18 cellular contexts compared by ENCODE assay signal in genomic region chr4:48237996-48238645, GRCh38. TPM values are rescaled to one million over a fixed set of nuclear protein-coding genes. Genes with fewer than 3 reads are reported as not detected.
DNase-seq lines count a peak whose midpoint lies in the region; ATAC-seq, FAIRE-seq and TF ChIP-seq lines count a peak whose summit lies in the region.
"Had no signal": no experiment of that assay in that cellular context is flagged by ENCODE, and none has a peak within 500 bp of the region (broad histone marks: within the 10 kb centered on the region; RNA-seq: fewer than 3 reads in every experiment).

No MANE protein-coding gene starts in this region.

- intact Hi-C loops in activated CD4-positive, alpha-beta T cell treated with anti-CD3 and anti-CD28 coated beads, Interleukin-2, amount 10 ng/mL, durations not matched to agents 24 days and 14 days (cut with micrococcal nuclease) = no loop called here

- TF ChIP-seq CTCF in A549 (IDR thresholded peaks at IDR 0.05) (no peak), VCaP (conservative IDR thresholded peaks at IDR 0.05) (no peak)

- POLR2A ChIA-PET in A549 (lab: Yijun Ruan, JAX) = no interaction called here
- POLR2A ChIA-PET in T-cell (lab: Charles Lee) = no interaction called here

- H3K27me3 Mint-ChIP-seq in T-cell = no peaks in the 10 kb centered on the region
- peaks cover 3% of the 10 kb centered on the region for H3K27me3 Mint-ChIP-seq in activated CD4-positive, alpha-beta T cell treated with anti-CD3 and anti-CD28 coated beads, Interleukin-2, amount 10 ng/mL, durations not matched to agents 24 days and 14 days
- H3K27me3 Mint-ChIP-seq: activated naive CD4-positive, alpha-beta T cell treated with anti-CD3 and anti-CD28 coated beads, Interleukin-2, amount 50 U/mL, for 24 hours; stimulated activated memory B cell treated with anti-CD40 and anti-IgM and Interleukin-4, amounts not matched to agents 10 μg/mL and 1 μg/mL and 100 μg/mL, for 72 hours had no signal

- TF ChIP-seq RAD21 in A549 (conservative IDR thresholded peaks at IDR 0.05 in 1 of 2, IDR thresholded peaks at IDR 0.05 in 1 of 2) = no peak

- CTCF ChIA-PET in A549 (lab: Yijun Ruan, JAX) (no interaction called here), T-cell (lab: Charles Lee) (interaction anchor here (0.5 to 0.8 kb wide), 2 partner anchors 21 to 25 kb away, joined by 3 to 5 read pairs; no protein-coding TSS in a partner anchor)

- ATAC-seq in A549 = no peak
- no peak for ATAC-seq in T-cell (replicated peaks in 1 of 4)
- no peak for ATAC-seq in HG02759 (IDR thresholded peaks at IDR 0.05; ENCODE audit: unreplicated experiment)
- ATAC-seq: stimulated activated memory B cell treated with anti-CD40 and anti-IgM and Interleukin-4, amounts not matched to agents 10 μg/mL and 1 μg/mL and 100 μg/mL, for 72 hours had no signal

- H3K36me3 Mint-ChIP-seq in T-cell = no peaks in the 10 kb centered on the region
- no peaks in the 10 kb centered on the region for H3K36me3 Mint-ChIP-seq in activated CD4-positive, alpha-beta T cell treated with anti-CD3 and anti-CD28 coated beads, Interleukin-2, amount 10 ng/mL, durations not matched to agents 24 days and 14 days (ENCODE audit: low read depth)

- no peak overlapping the region for H3K4me3 Mint-ChIP-seq in T-cell
- H3K4me3 Mint-ChIP-seq in activated CD4-positive, alpha-beta T cell treated with anti-CD3 and anti-CD28 coated beads, Interleukin-2, amount 10 ng/mL, durations not matched to agents 24 days and 14 days = no peak overlapping the region
- H3K4me3 Mint-ChIP-seq: activated naive CD4-positive, alpha-beta T cell treated with anti-CD3 and anti-CD28 coated beads, Interleukin-2, amount 50 U/mL, for 24 hours; central memory CD8-positive, alpha-beta T cell; stimulated activated memory B cell treated with anti-CD40 and anti-IgM and Interleukin-4, amounts not matched to agents 10 μg/mL and 1 μg/mL and 100 μg/mL, for 72 hours had no signal

- H3K27ac ChIP-seq in A549 = no peak overlapping the region
- peak overlapping the region; percentile 21; the same call in 1 of the 2 replicates for H3K27ac ChIP-seq in VCaP

- no peak overlapping the region for H3K27ac Mint-ChIP-seq in T-cell
- no peak overlapping the region for H3K27ac Mint-ChIP-seq in activated CD4-positive, alpha-beta T cell treated with anti-CD3 and anti-CD28 coated beads, Interleukin-2, amount 10 ng/mL, durations not matched to agents 24 days and 14 days
- H3K27ac Mint-ChIP-seq: activated naive CD4-positive, alpha-beta T cell treated with anti-CD3 and anti-CD28 coated beads, Interleukin-2, amount 50 U/mL, for 24 hours; stimulated activated memory B cell treated with anti-CD40 and anti-IgM and Interleukin-4, amounts not matched to agents 10 μg/mL and 1 μg/mL and 100 μg/mL, for 72 hours had no signal

- H3K4me3 ChIP-seq in A549 = no peak overlapping the region

- TF ChIP-seq EP300 in A549 (IDR thresholded peaks at IDR 0.05) = no peak

- 33% methylated on average over 4 of the region's 4 CpGs for WGBS in A549 (ENCODE audit: missing lambda C conversion rate)

- peaks cover 10 to 14% (median 13%) of the 10 kb centered on the region in 3 donors for H3K4me1 Mint-ChIP-seq in T-cell
- peaks cover 3% of the 10 kb centered on the region for H3K4me1 Mint-ChIP-seq in activated CD4-positive, alpha-beta T cell treated with anti-CD3 and anti-CD28 coated beads, Interleukin-2, amount 10 ng/mL, durations not matched to agents 24 days and 14 days
- H3K4me1 Mint-ChIP-seq: central memory CD8-positive, alpha-beta T cell had no signal

- peak in 1 of 2 experiments; percentile 12 for DNase-seq in A549 (ENCODE audit: low read depth in 1 of 2, low spot score in 1 of 2)
- peak; percentile 19 for DNase-seq in HT1080 (ENCODE audit: low read depth)
- DNase-seq in glomerular visceral epithelial cell (ENCODE audit: extremely low spot score) = peak; percentile 26
- no peak for DNase-seq in T-cell
- no peak for DNase-seq in activated gamma-delta T cell (lab: John Stamatoyannopoulos, UW)
- no peak for DNase-seq in activated CD4-positive, alpha-beta T cell treated with anti-CD3 and anti-CD28 coated beads, Interleukin-2, amount 10 ng/mL, durations not matched to agents 24 days and 14 days
- DNase-seq: DMS79; NCI-H1105; NCI-H524 treated with DMSO at 0.1 percent for 48 hours; retina; SHP77 treated with DMSO at 0.1 percent for 48 hours; stimulated activated CD4-positive, alpha-beta T cell treated with anti-CD3 and anti-CD28 coated beads, Interleukin-4, amount 100 ng/mL, for 24 hours had no signal

- 0 out of 3 replicates have a peak, but pooled peaks cover 3% of the 10 kb centered on the region for H3K4me1 ChIP-seq in A549

- H3K9me3 ChIP-seq in A549 = no peaks in the 10 kb centered on the region

- no peak for TF ChIP-seq POLR2A in A549 (IDR thresholded peaks at IDR 0.05; ENCODE audit: low read length)

- H3K9me3 Mint-ChIP-seq in T-cell = no peaks in the 10 kb centered on the region
- no peaks in the 10 kb centered on the region for H3K9me3 Mint-ChIP-seq in activated CD4-positive, alpha-beta T cell treated with anti-CD3 and anti-CD28 coated beads, Interleukin-2, amount 10 ng/mL, durations not matched to agents 24 days and 14 days
- H3K9me3 Mint-ChIP-seq: activated naive CD4-positive, alpha-beta T cell treated with anti-CD3 and anti-CD28 coated beads, Interleukin-2, amount 50 U/mL, for 24 hours; central memory CD8-positive, alpha-beta T cell; stimulated activated memory B cell treated with anti-CD40 and anti-IgM and Interleukin-4, amounts not matched to agents 10 μg/mL and 1 μg/mL and 100 μg/mL, for 72 hours had no signal

- no peak for FAIRE-seq in A549 (lab: Jason Lieb, UNC)
- FAIRE-seq: TTC549 had no signal

- peak overlapping the region; percentile 16; the same call in 1 of the 3 replicates for H3K4me2 ChIP-seq in A549

TF ChIP-seq in A549, 52 proteins besides CTCF, POLR2A, EP300 and RAD21:
- TF ChIP-seq ZSCAN20 (CRISPR knock-in tag; IDR thresholded peaks at IDR 0.05) (no peak), CEBPB (IDR thresholded peaks at IDR 0.05) (0 out of 4 replicates have a peak, but pooled peaks have one; percentile 5 to 10), MAX (IDR thresholded peaks at IDR 0.05) (no peak), FOSB (CRISPR knock-in tag; IDR thresholded peaks at IDR 0.05) (no peak), GATA3 (IDR thresholded peaks at IDR 0.05; ENCODE audit: borderline replicate concordance) (no peak)
TF ChIP-seq in A549: peak in this region for 1.

RNA-seq across cellular contexts. Expression of gene TEC, which starts 31.5 kb away (rescaled TPM):
- polyA plus RNA-seq in A549 (2011; rRNA removed) = 1.2 and 1.3 TPM in 2 replicates
- 0.29 and 0.30 TPM in 2 replicates for polyA plus RNA-seq in A549 (2012; cell fraction: cytosol; rRNA removed)
- polyA plus RNA-seq in A549 (2012; cell fraction: nucleus; rRNA removed) = 0.36 and 0.71 TPM in 2 replicates
- 1.4 to 1.9 TPM (median 1.6 TPM) in 3 replicates for polyA plus RNA-seq in A549 (2017; fragmentation: RNase III; extraction: RNeasy Plus Mini Kit Qiagen cat#74134 plus additional on column Dnase treatment)
- polyA minus RNA-seq in A549 (2011; rRNA and poly(A)+ RNA removed) = 1.3 and 1.6 TPM in 2 replicates
- 1.3 and 4.1 TPM in 2 replicates for total RNA-seq in HT1080 (2014; rRNA removed; shearing (Covaris generic))
- 0.51 and 0.99 TPM in 2 replicates for polyA plus RNA-seq in HT1080 (2015; cell fraction: cytosol; rRNA removed)
- 1.3 and 1.4 TPM in 2 replicates for polyA plus RNA-seq in HT1080 (2015; cell fraction: nucleus; rRNA removed)
- 1 to 10 TPM; 1.7 to 5.4 (median 2.5) TPM for total RNA-seq in T-cell
- 2.7 and 3.0 TPM in 2 replicates for total RNA-seq in activated CD4-positive, alpha-beta T cell treated with anti-CD3 and anti-CD28 coated beads, Interleukin-2, amount 10 ng/mL, durations not matched to agents 24 days and 14 days

Comparison
In these comparisons a context has a peak if more than half of its experiments do, and no peak if none do; other contexts are left out.
1. DNase-seq: peak in HT1080 (single experiment) and glomerular visceral epithelial cell (single experiment); none in T-cell (0 of 34), activated gamma-delta T cell (single experiment) and activated CD4-positive, alpha-beta T cell treated with anti-CD3 and anti-CD28 coated beads, Interleukin-2, amount 10 ng/mL, durations not matched to agents 24 days and 14 days (single experiment).